16 cellular contexts compared by ENCODE assay signal in genomic region chr3:62718515-62719320, GRCh38.
DNase-seq lines count a peak whose midpoint lies in the region; ATAC-seq and TF ChIP-seq lines count a peak whose summit lies in the region.
"Had no signal": no experiment of that assay in that cellular context is flagged by ENCODE, and none has a peak within 500 bp of the region (broad histone marks: within the 10 kb centered on the region; RNA-seq: fewer than 3 reads in every experiment).

No MANE protein-coding gene starts in this region.

- H3K9me3 ChIP-seq in HUES48 (ENCODE audit: control insufficient read depth, insufficient read depth, low read length) (no peaks in the 10 kb centered on the region), WERI-Rb-1 (ENCODE audit: severe bottlenecking) (no peaks in the 10 kb centered on the region), mucosa of descending colon (no peaks in the 10 kb centered on the region)

- H3K36me3 ChIP-seq in HUES48 (ENCODE audit: control insufficient read depth, insufficient read depth, low read length) (no peaks in the 10 kb centered on the region), WERI-Rb-1 (peaks cover 3% of the 10 kb centered on the region; the same call in 1 of the 2 replicates), mucosa of descending colon (ENCODE audit: low read depth) (no peaks in the 10 kb centered on the region)
- H3K36me3 ChIP-seq: cardiac muscle cell had no signal

- H3K9me3 Mint-ChIP-seq in natural killer cell: peaks cover 0 to 10% of the 10 kb centered on the region in 2 donors
- H3K9me3 Mint-ChIP-seq: H9 had no signal

- H3K4me3 ChIP-seq in HUES48 (ENCODE audit: low read depth, low read length): no peak overlapping the region
- H3K4me3 ChIP-seq in WERI-Rb-1 (ENCODE audit: low read depth, low read length): peak overlapping the region; percentile 19; the same call in 1 of the 2 replicates
- no peak overlapping the region for H3K4me3 ChIP-seq in mucosa of descending colon
- H3K4me3 ChIP-seq: cardiac muscle cell had no signal

- H3K27me3 ChIP-seq in HUES48 (ENCODE audit: control insufficient read depth, insufficient read depth, low read length) (no peaks in the 10 kb centered on the region), WERI-Rb-1 (ENCODE audit: insufficient read depth, low read depth, severe bottlenecking) (no peaks in the 10 kb centered on the region)
- H3K27me3 ChIP-seq: cardiac muscle cell had no signal

- H3K27ac ChIP-seq in HUES48 (ENCODE audit: low read depth, low read length) (peak overlapping the region; percentile 51), WERI-Rb-1 (peak overlapping the region; percentile 61)
- H3K27ac ChIP-seq: cardiac muscle cell had no signal

- no peak overlapping the region for H3K9ac ChIP-seq in HUES48 (ENCODE audit: low read depth, low read length)

- H3K27ac Mint-ChIP-seq in natural killer cell: no peak overlapping the region
- H3K27ac Mint-ChIP-seq: B cell; stimulated activated effector memory CD8-positive, alpha-beta T cell treated with anti-CD3 and anti-CD28 coated beads, Interleukin-12 subunit alpha, Interleukin-12 subunit beta, amount 100 ng/mL, for 72 hours had no signal

- no peaks in the 10 kb centered on the region for H3K4me1 Mint-ChIP-seq in natural killer cell
- H3K4me1 Mint-ChIP-seq: stimulated activated effector memory CD8-positive, alpha-beta T cell treated with anti-CD3 and anti-CD28 coated beads, Interleukin-12 subunit alpha, Interleukin-12 subunit beta, amount 100 ng/mL, for 72 hours had no signal

- H3K4me1 ChIP-seq in HUES48 (ENCODE audit: control insufficient read depth, insufficient read depth, low read length) (peaks cover 15% of the 10 kb centered on the region), mucosa of descending colon (ENCODE audit: low read depth) (no peaks in the 10 kb centered on the region)

- no peak for ATAC-seq in mucosa of descending colon
- no peak for ATAC-seq in natural killer cell
- no peak for ATAC-seq in HG02798 (IDR thresholded peaks at IDR 0.05; ENCODE audit: poor library complexity, unreplicated experiment)
- ATAC-seq: stimulated activated effector memory CD8-positive, alpha-beta T cell treated with anti-CD3 and anti-CD28 coated beads, Interleukin-12 subunit alpha, Interleukin-12 subunit beta, amount 100 ng/mL, for 72 hours had no signal

- intact Hi-C loops in mucosa of descending colon (cut with DNase I, micrococcal nuclease) (no loop called here), natural killer cell (cut with micrococcal nuclease) (no loop called here)

- no peaks in the 10 kb centered on the region for H3K27me3 Mint-ChIP-seq in natural killer cell (ENCODE audit: low read depth in 2 of 2)
- H3K27me3 Mint-ChIP-seq: B cell had no signal

- no peak for TF ChIP-seq CTCF in WERI-Rb-1 (IDR thresholded peaks at IDR 0.05; ENCODE audit: low read depth, low read length)
- TF ChIP-seq CTCF in mucosa of descending colon (IDR thresholded peaks at IDR 0.05): no peak
- no peak for TF ChIP-seq CTCF in natural killer cell (IDR thresholded peaks at IDR 0.05)

- peak; percentile 32 for DNase-seq in Daoy (ENCODE audit: low read depth)
- DNase-seq in WERI-Rb-1: peak; percentile 48
- peak; percentile 80 for DNase-seq in islet precursor cell
- no peak for DNase-seq in mucosa of descending colon
- no peak for DNase-seq in natural killer cell
- no peak for DNase-seq in OCI-M2 (lab: John Stamatoyannopoulos, UW; ENCODE audit: unreplicated experiment)
- DNase-seq: activated naive CD4-positive, alpha-beta T cell; DMS53; H9; retina; stimulated activated CD4-positive, alpha-beta T cell treated with anti-CD3 and anti-CD28 coated beads, Interleukin-2, amount 100 ng/mL, for 48 hours had no signal

- H3K4me3 Mint-ChIP-seq in natural killer cell: no peak overlapping the region
- H3K4me3 Mint-ChIP-seq: B cell; H9; stimulated activated effector memory CD8-positive, alpha-beta T cell treated with anti-CD3 and anti-CD28 coated beads, Interleukin-12 subunit alpha, Interleukin-12 subunit beta, amount 100 ng/mL, for 72 hours had no signal

- no peaks in the 10 kb centered on the region for H3K36me3 Mint-ChIP-seq in natural killer cell
- H3K36me3 Mint-ChIP-seq: stimulated activated effector memory CD8-positive, alpha-beta T cell treated with anti-CD3 and anti-CD28 coated beads, Interleukin-12 subunit alpha, Interleukin-12 subunit beta, amount 100 ng/mL, for 72 hours had no signal

Comparison
In these comparisons a context has a peak if more than half of its experiments do, and no peak if none do; other contexts are left out.
1. DNase-seq: peak in Daoy (single experiment), WERI-Rb-1 (single experiment) and islet precursor cell (single experiment); none in mucosa of descending colon (0 of 3), natural killer cell (single experiment) and OCI-M2 (single experiment).